ENCODE assay signal across 9 cellular contexts in the genomic region with DNA sequence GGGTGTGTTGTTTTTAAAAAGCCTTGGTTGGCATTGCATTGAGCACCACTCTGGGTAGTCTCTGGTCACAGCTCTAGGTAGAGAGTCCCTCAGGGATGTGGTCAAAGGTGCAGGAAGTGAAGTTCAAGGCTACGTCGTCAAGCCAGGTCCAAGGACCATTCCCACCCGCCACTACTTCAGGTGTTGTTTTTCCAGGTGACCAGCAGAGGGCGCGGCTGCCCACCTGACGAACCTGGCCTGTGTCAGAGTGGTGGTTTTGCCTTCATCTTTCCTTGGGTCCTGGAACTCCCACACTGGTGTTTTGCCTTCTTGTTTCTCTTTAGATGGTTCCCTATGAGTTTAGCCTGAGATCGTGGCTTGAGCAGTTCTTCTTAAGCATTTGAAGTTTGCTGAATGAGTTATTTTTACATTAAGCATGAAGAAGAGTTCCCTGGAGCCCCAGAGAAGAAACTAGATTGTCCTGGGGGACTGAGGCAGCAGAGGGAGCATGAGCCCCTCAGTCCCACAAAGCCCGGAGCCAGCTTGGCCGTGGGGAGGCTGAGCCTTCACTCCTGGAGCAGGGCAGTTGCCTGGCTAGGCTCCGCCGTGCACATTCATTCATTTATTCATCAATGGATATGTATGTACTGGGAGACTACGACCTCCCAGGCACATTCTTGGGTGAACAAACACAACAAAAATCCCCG. TPM values are rescaled to one million over a fixed set of nuclear protein-coding genes. Genes with fewer than 3 reads are reported as not detected.
DNase-seq lines count a peak whose midpoint lies in the region; ATAC-seq, FAIRE-seq and TF ChIP-seq lines count a peak whose summit lies in the region.
"Had no signal": no experiment of that assay in that cellular context is flagged by ENCODE, and none has a peak within 500 bp of the region (broad histone marks: within the 10 kb centered on the region; RNA-seq: fewer than 3 reads in every experiment).

No MANE protein-coding gene starts in this region.

- intact Hi-C loops in K562 (cut with micrococcal nuclease): loop anchor here (1.0 kb wide), 1 partner anchor 153 kb away; no protein-coding TSS in a partner anchor

- no peak overlapping the region for H3K4me2 ChIP-seq in K562 (ENCODE audit: insufficient read depth, low read length)

- H3K36me3 ChIP-seq in NT2/D1 (ENCODE audit: insufficient read depth, insufficient read length, low read length) (no peaks in the 10 kb centered on the region), K562 (ENCODE audit: control insufficient read depth, insufficient read depth, low read length) (no peaks in the 10 kb centered on the region)

- in situ Hi-C loops in K562 (cut with MboI): no loop called here

- POLR2A ChIA-PET in K562 (lab: Yijun Ruan, JAX): no interaction called here

- ATAC-seq in HG03103 (IDR thresholded peaks at IDR 0.05; ENCODE audit: low read depth, unreplicated experiment): peak; percentile 81
- ATAC-seq in K562: peak; percentile 92
- ATAC-seq in HG03108 (IDR thresholded peaks at IDR 0.05; ENCODE audit: unreplicated experiment): no peak

- CTCF ChIA-PET in K562 (lab: Yijun Ruan, JAX; ENCODE audit: low intra/inter-chr PET ratio): interaction anchor here (1.1 to 3.0 kb wide), 2 partner anchors 152 to 252 kb away, joined by 3 to 27 read pairs; no protein-coding TSS in a partner anchor

- H4K20me1 ChIP-seq in K562 (replicated peaks; ENCODE audit: control insufficient read depth, insufficient read depth, low read length): 0 out of 2 replicates have a peak, but pooled peaks cover 6% of the 10 kb centered on the region

- H3K9ac ChIP-seq in NT2/D1 (ENCODE audit: insufficient read length, low read depth): no peak overlapping the region
- no peak overlapping the region for H3K9ac ChIP-seq in K562 (ENCODE audit: insufficient read depth in 1 of 2, low read depth in 2 of 2, low read length in 2 of 2)

- no TSS peak for BruUV-seq in K562 (replicated peaks; lab: Mats Ljungman, UMichigan)

- peak; percentile 51 to 78; a peak in 3 of 4 replicates for TF ChIP-seq RAD21 in K562 (CRISPR knock-in tag; conservative IDR thresholded peaks at IDR 0.05 in 1 of 2, IDR thresholded peaks at IDR 0.05 in 1 of 2)

- H3K4me3 ChIP-seq in NT2/D1 (ENCODE audit: insufficient read length, low read depth) (no peak overlapping the region), K562 (no peak overlapping the region)

- H3K27me3 ChIP-seq in NT2/D1 (ENCODE audit: insufficient read depth, insufficient read length): peaks cover 67% of the 10 kb centered on the region
- H3K27me3 ChIP-seq in K562 (ENCODE audit: control insufficient read depth in 2 of 2, insufficient read depth in 2 of 2, low read length in 2 of 2): 0 out of 5 replicates have a peak, but pooled peaks cover 0 to 4% of the 10 kb centered on the region in 2 experiments

- peak; percentile 83 for FAIRE-seq in K562 (lab: Jason Lieb, UNC)

- TF ChIP-seq EP300 in K562 (IDR thresholded peaks at IDR 0.05; ENCODE audit: low read length): no peak

- H3K9me3 ChIP-seq in NT2/D1 (ENCODE audit: insufficient read depth, low read length): no peaks in the 10 kb centered on the region
- no peaks in the 10 kb centered on the region for H3K9me3 ChIP-seq in K562 (replicated peaks; ENCODE audit: control insufficient read depth, insufficient read depth, low read depth, low read length)

- DNase-seq in DMS53 (lab: John Stamatoyannopoulos, UW): peak; percentile 60
- DNase-seq in DMS53 treated with DMSO at 0.1 percent for 48 hours (lab: John Stamatoyannopoulos, UW; ENCODE audit: unreplicated experiment): no peak
- peak; percentile 36 for DNase-seq in NT2/D1 (ENCODE audit: low read depth, low spot score)
- peak; percentile 57 to 77 (median 76) for DNase-seq in K562 (ENCODE audit: extremely low read depth in 1 of 4, low spot score in 3 of 4)
- DNase-seq in left kidney (ENCODE audit: low read depth, low spot score): peak; percentile 82
- DNase-seq in substantia nigra (lab: John Stamatoyannopoulos, UW): peak in 31 of 49 donors; percentile 22 to 78 (median 45)

- no peaks in the 10 kb centered on the region for H3K79me2 ChIP-seq in K562 (ENCODE audit: control insufficient read depth, insufficient read depth, low read length)

- H3K4me1 ChIP-seq in NT2/D1 (ENCODE audit: insufficient read depth, insufficient read length) (peaks cover 7% of the 10 kb centered on the region), K562 (replicated peaks in 1 of 2; ENCODE audit: control insufficient read depth in 2 of 2, insufficient read depth in 2 of 2, low read length in 2 of 2) (no peaks in the 10 kb centered on the region)

- no peaks in the 10 kb centered on the region for H3K9me1 ChIP-seq in K562 (ENCODE audit: control insufficient read depth, insufficient read depth, low read length)

- no peak for TF ChIP-seq POLR2A in K562 (conservative IDR thresholded peaks at IDR 0.05)

- H3K27ac ChIP-seq in K562 (ENCODE audit: extremely low read depth, low read depth, low read length) (no peak overlapping the region), substantia nigra (ENCODE audit: low read depth, low read length, poor library complexity, severe bottlenecking) (no peak overlapping the region)

- H2AFZ ChIP-seq in K562 (ENCODE audit: low read depth, low read length): no peak overlapping the region

- 0% methylated on average over 11 of the region's 13 CpGs for WGBS in K562 (ENCODE audit: insufficient coverage, low coverage, missing lambda C conversion rate)

- TF ChIP-seq CTCF in K562 (IDR thresholded peaks at IDR 0.05 in 2 of 3, conservative IDR thresholded peaks at IDR 0.05 in 1 of 3; ENCODE audit: insufficient read depth in 2 of 3, low read depth in 1 of 3, low read length in 3 of 3): peak; percentile 75 to 92 (median 86)

TF ChIP-seq in K562, 482 proteins besides CTCF, POLR2A, EP300 and RAD21 (continues in another document):
- TF ChIP-seq RB1 (IDR thresholded peaks at IDR 0.05; ENCODE audit: low read depth) (0 out of 2 replicates have a peak, but pooled peaks have one; percentile 22), RBM25 (IDR thresholded peaks at IDR 0.05; ENCODE audit: low read depth, low read length, severe bottlenecking) (no peak), CREM (IDR thresholded peaks at IDR 0.05; ENCODE audit: low read depth) (0 out of 2 replicates have a peak, but pooled peaks have one; percentile 23), ZNF699 (CRISPR knock-in tag; IDR thresholded peaks at IDR 0.05; ENCODE audit: insufficient replicate concordance) (no peak), SMC3 (conservative IDR thresholded peaks at IDR 0.05; ENCODE audit: insufficient read depth, low read depth, low read length) (peak; percentile 81), TEAD2 (tag; IDR thresholded peaks at IDR 0.05) (no peak), ZNF23 (CRISPR knock-in tag; IDR thresholded peaks at IDR 0.05) (no peak), ZNF79 (CRISPR knock-in tag; IDR thresholded peaks at IDR 0.05; ENCODE audit: low read depth) (no peak)
- TF ChIP-seq, protein P1, sequence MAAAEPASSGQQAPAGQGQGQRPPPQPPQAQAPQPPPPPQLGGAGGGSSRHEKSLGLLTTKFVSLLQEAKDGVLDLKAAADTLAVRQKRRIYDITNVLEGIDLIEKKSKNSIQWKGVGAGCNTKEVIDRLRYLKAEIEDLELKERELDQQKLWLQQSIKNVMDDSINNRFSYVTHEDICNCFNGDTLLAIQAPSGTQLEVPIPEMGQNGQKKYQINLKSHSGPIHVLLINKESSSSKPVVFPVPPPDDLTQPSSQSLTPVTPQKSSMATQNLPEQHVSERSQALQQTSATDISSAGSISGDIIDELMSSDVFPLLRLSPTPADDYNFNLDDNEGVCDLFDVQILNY (CRISPR knock-in tag; IDR thresholded peaks at IDR 0.05): no peak
- TF ChIP-seq, protein P2, sequence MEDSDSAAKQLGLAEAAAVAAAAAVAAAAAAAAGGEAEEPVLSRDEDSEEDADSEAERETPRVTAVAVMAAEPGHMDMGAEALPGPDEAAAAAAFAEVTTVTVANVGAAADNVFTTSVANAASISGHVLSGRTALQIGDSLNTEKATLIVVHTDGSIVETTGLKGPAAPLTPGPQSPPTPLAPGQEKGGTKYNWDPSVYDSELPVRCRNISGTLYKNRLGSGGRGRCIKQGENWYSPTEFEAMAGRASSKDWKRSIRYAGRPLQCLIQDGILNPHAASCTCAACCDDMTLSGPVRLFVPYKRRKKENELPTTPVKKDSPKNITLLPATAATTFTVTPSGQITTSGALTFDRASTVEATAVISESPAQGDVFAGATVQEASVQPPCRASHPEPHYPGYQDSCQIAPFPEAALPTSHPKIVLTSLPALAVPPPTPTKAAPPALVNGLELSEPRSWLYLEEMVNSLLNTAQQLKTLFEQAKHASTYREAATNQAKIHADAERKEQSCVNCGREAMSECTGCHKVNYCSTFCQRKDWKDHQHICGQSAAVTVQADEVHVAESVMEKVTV (CRISPR knock-in tag; IDR thresholded peaks at IDR 0.05): 0 out of 2 replicates have a peak, but pooled peaks have one; percentile 30
- TF ChIP-seq, protein P3, sequence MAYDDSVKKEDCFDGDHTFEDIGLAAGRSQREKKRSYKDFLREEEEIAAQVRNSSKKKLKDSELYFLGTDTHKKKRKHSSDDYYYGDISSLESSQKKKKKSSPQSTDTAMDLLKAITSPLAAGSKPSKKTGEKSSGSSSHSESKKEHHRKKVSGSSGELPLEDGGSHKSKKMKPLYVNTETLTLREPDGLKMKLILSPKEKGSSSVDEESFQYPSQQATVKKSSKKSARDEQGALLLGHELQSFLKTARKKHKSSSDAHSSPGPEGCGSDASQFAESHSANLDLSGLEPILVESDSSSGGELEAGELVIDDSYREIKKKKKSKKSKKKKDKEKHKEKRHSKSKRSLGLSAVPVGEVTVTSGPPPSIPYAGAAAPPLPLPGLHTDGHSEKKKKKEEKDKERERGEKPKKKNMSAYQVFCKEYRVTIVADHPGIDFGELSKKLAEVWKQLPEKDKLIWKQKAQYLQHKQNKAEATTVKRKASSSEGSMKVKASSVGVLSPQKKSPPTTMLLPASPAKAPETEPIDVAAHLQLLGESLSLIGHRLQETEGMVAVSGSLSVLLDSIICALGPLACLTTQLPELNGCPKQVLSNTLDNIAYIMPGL (CRISPR knock-in tag; IDR thresholded peaks at IDR 0.05): no peak

RNA-seq across cellular contexts. Expression of gene PHACTR3, which starts 5.6 kb away (rescaled TPM):
- not detected in 2 replicates for total RNA-seq in K562 (2011; cell fraction: chromatin; rRNA removed; ENCODE audit: low replicate concordance)
- not detected in 2 replicates for total RNA-seq in K562 (2011; cell fraction: nucleolus; rRNA removed)
- total RNA-seq in K562 (2011; cell fraction: nucleoplasm; rRNA removed): not detected in 2 replicates
- not detected in 2 replicates for total RNA-seq in K562 (2014; rRNA removed)
- not detected in 2 replicates for total RNA-seq in K562 (2014; rRNA removed; fragmentation: Illumina TruSeq; extraction: Trizol)
- not detected in 2 replicates for total RNA-seq in K562 (2015; rRNA removed; fragmentation: Illumina TruSeq; extraction: Trizol)
- total RNA-seq in K562 (2021): not detected in 2 replicates
- not detected in 2 replicates for polyA plus RNA-seq in K562 (2011; rRNA removed)
- not detected in 2 replicates for polyA plus RNA-seq in K562 (2011; cell fraction: cytosol; rRNA removed)
- not detected in 2 replicates for polyA plus RNA-seq in K562 (2011; cell fraction: nucleus; rRNA removed)
- polyA plus RNA-seq in K562 (2012): not detected in 2 replicates
- polyA plus RNA-seq in K562 (2014; fragmentation: Illumina TruSeq; extraction: Trizol): not detected in 2 replicates
- polyA plus RNA-seq in K562 (2014; fragmentation: Nextera tagmentation; extraction: Ambion mirVana): not detected
- not detected in 2 replicates for polyA plus RNA-seq in K562 (2014; rRNA removed)
- polyA minus RNA-seq in K562 (2011; rRNA and poly(A)+ RNA removed): not detected in 2 replicates
- polyA minus RNA-seq in K562 (2011; cell fraction: cytosol; rRNA and poly(A)+ RNA removed): not detected in 2 replicates
- polyA minus RNA-seq in K562 (2011; cell fraction: nucleus; rRNA and poly(A)+ RNA removed): not detected in 2 replicates
- total RNA-seq: CD4-positive, CD25-positive, alpha-beta regulatory T cell had no signal
- polyA plus RNA-seq: CD4-positive, CD25-positive, alpha-beta regulatory T cell had no signal
